8 cellular contexts compared by ENCODE assay signal in the genomic region with DNA sequence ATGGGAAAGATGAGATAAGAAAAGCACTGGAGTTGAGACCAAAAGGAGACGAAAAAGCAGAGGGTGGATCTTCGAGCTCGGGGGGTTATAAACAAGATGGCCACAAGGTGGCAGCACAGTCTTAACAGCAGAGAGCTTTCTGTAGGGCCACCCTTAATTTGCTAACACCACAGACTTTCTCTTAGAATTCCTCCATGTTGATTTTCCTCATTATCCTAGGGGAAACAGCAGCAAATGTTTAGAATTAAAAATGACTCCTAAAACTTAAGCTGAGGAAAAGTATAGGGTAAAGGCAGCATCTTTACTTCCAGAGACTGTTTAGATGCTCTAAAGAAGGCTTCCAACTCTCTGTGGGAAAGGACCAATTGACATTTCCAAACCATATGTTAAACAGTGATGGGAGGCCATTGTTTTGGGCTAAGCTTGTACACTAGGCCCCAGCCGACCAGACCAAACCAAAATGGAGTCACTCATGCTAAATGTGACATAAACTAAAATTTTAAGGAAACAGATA. TPM values are rescaled to one million over a fixed set of nuclear protein-coding genes. Genes with fewer than 3 reads are reported as not detected.
A peak's percentile ranks its signal among the peaks of the same experiment; 100 is the strongest.
DNase-seq lines count a peak whose midpoint lies in the region; ATAC-seq and TF ChIP-seq lines count a peak whose summit lies in the region.

No MANE protein-coding gene starts in this region.

- no peaks in the 10 kb centered on the region for H3K27me3 ChIP-seq in CD4-positive, CD25-positive, alpha-beta regulatory T cell (ENCODE audit: control insufficient read depth, insufficient read depth, low read length)
- H3K27me3 ChIP-seq in foreskin keratinocyte (peaks cover 2% of the 10 kb centered on the region), osteoblast (ENCODE audit: insufficient read depth, low read length) (no peaks in the 10 kb centered on the region), tibial artery (no peaks in the 10 kb centered on the region)

- no peak overlapping the region for H3K27ac ChIP-seq in CD4-positive, CD25-positive, alpha-beta regulatory T cell (ENCODE audit: insufficient read depth, low read length, poor library complexity, severe bottlenecking)
- H3K27ac ChIP-seq in RWPE1 (no peak overlapping the region), foreskin keratinocyte (no peak overlapping the region), osteoblast (ENCODE audit: low read depth, low read length) (no peak overlapping the region), tibial artery (no peak overlapping the region)

- no peaks in the 10 kb centered on the region for H3K36me3 ChIP-seq in CD4-positive, CD25-positive, alpha-beta regulatory T cell (ENCODE audit: control insufficient read depth, insufficient read depth, low read length)
- H3K36me3 ChIP-seq in osteoblast (ENCODE audit: insufficient read depth, low read length), result no peaks in the 10 kb centered on the region
- no peaks in the 10 kb centered on the region for H3K36me3 ChIP-seq in tibial artery

- peaks cover 14% of the 10 kb centered on the region for H3K4me1 ChIP-seq in CD4-positive, CD25-positive, alpha-beta regulatory T cell (ENCODE audit: control insufficient read depth, insufficient read depth, low read length, poor library complexity, severe bottlenecking)
- H3K4me1 ChIP-seq in foreskin keratinocyte (no peaks in the 10 kb centered on the region), osteoblast (ENCODE audit: insufficient read depth, low read length) (peaks cover 3% of the 10 kb centered on the region), tibial artery (peaks cover 0 to 3% (median 0%) of the 10 kb centered on the region in 4 donors)

- POLR2A ChIA-PET in RWPE1 (lab: Yijun Ruan, JAX; ENCODE audit: low non-redundant PET), result no interaction called here

- H3K4me3 ChIP-seq in CD4-positive, CD25-positive, alpha-beta regulatory T cell (ENCODE audit: low read depth, low read length), result no peak overlapping the region
- no peak overlapping the region for H3K4me3 ChIP-seq in osteoblast (ENCODE audit: insufficient read depth, low read length)
- no peak overlapping the region for H3K4me3 ChIP-seq in tibial artery

- H3K79me2 ChIP-seq in osteoblast (ENCODE audit: insufficient read depth, low read length), result no peaks in the 10 kb centered on the region

- intact Hi-C loops in tibial artery (cut with DNase I; ENCODE audit: low total_unique reads), result no loop called here

- H4K20me1 ChIP-seq in osteoblast (ENCODE audit: insufficient read depth, low read length), result no peaks in the 10 kb centered on the region

- no peak overlapping the region for H3K27ac Mint-ChIP-seq in CD4-positive, CD25-positive, alpha-beta regulatory T cell

- peak; percentile 70 to 84 for ATAC-seq in CD4-positive, CD25-positive, alpha-beta regulatory T cell (ENCODE audit: low read depth in 2 of 2)
- peak; percentile 68 for ATAC-seq in GM21360 (IDR thresholded peaks at IDR 0.05; ENCODE audit: unreplicated experiment)
- ATAC-seq in foreskin keratinocyte, result peak; percentile 67

- peak; percentile 90 for TF ChIP-seq CTCF in RWPE1 (conservative IDR thresholded peaks at IDR 0.05; ENCODE audit: low read depth)
- TF ChIP-seq CTCF in foreskin keratinocyte (conservative IDR thresholded peaks at IDR 0.05), result peak; percentile 94
- TF ChIP-seq CTCF in osteoblast (IDR thresholded peaks at IDR 0.05; ENCODE audit: extremely low read depth, low read depth, low read length), result peak; percentile 88
- peak; percentile 79 to 90 for TF ChIP-seq CTCF in tibial artery (IDR thresholded peaks at IDR 0.05)

- H3K4me2 ChIP-seq in osteoblast (ENCODE audit: insufficient read depth, low read length), result peak overlapping the region; percentile 30

- H2AFZ ChIP-seq in osteoblast (ENCODE audit: low read length), result peak overlapping the region; percentile 59

- H3K4me3 Mint-ChIP-seq in CD4-positive, CD25-positive, alpha-beta regulatory T cell, result no peak overlapping the region

- H3K4me1 Mint-ChIP-seq in CD4-positive, CD25-positive, alpha-beta regulatory T cell, result peaks cover 14 to 23% (median 20%) of the 10 kb centered on the region in 4 donors

- CTCF ChIA-PET in RWPE1 (lab: Yijun Ruan, JAX), result interaction anchor here (0.5 to 2.7 kb wide), 17 partner anchors 9 to 839 kb away, joined by 3 to 48 read pairs (median 3); no protein-coding TSS in a partner anchor

- no peaks in the 10 kb centered on the region for H3K9me3 ChIP-seq in CD4-positive, CD25-positive, alpha-beta regulatory T cell (ENCODE audit: control insufficient read depth in 2 of 2, low read length in 2 of 2)
- H3K9me3 ChIP-seq in osteoblast (ENCODE audit: low read depth, low read length), result no peaks in the 10 kb centered on the region
- no peaks in the 10 kb centered on the region for H3K9me3 ChIP-seq in tibial artery

- DNase-seq in CD4-positive, CD25-positive, alpha-beta regulatory T cell, result peak; percentile 54 to 78 (median 69)
- DNase-seq in M059J (ENCODE audit: low read depth), result peak; percentile 78
- peak; percentile 74 for DNase-seq in RWPE1 (ENCODE audit: low spot score)
- peak; percentile 56 for DNase-seq in activated T-helper 9 cell treated with anti-CD3 and anti-CD28 coated beads, Interleukin-2, amount 50 U/mL, for 16 hours (ENCODE audit: low read depth)
- DNase-seq in foreskin keratinocyte, result peak in 1 of 2 donors; percentile 62
- peak; percentile 87 for DNase-seq in osteoblast (ENCODE audit: insufficient read length, low spot score, missing footprints)
- peak; percentile 89 for DNase-seq in tibial artery

- H3K36me3 Mint-ChIP-seq in CD4-positive, CD25-positive, alpha-beta regulatory T cell, result no peaks in the 10 kb centered on the region

- H3K9me3 Mint-ChIP-seq in CD4-positive, CD25-positive, alpha-beta regulatory T cell, result no peaks in the 10 kb centered on the region

- H3K27me3 Mint-ChIP-seq in CD4-positive, CD25-positive, alpha-beta regulatory T cell, result peaks cover 10% of the 10 kb centered on the region

RNA-seq across cellular contexts. Expression of a gene that starts 2.5 kb away (rescaled TPM):
- not detected for total RNA-seq in CD4-positive, CD25-positive, alpha-beta regulatory T cell
- polyA plus RNA-seq in CD4-positive, CD25-positive, alpha-beta regulatory T cell, result not detected
- not detected in 2 replicates for total RNA-seq in M059J (2014; rRNA removed; shearing (Covaris generic))
- total RNA-seq in foreskin keratinocyte (not detected in 2 replicates), osteoblast (under 0.01 TPM in 1 of 2 replicates, not detected in the other)
- not detected in 2 replicates for polyA plus RNA-seq in foreskin keratinocyte

RNA-seq across cellular contexts. Expression of a gene that starts 20.0 kb away (rescaled TPM):
- total RNA-seq in CD4-positive, CD25-positive, alpha-beta regulatory T cell, result 76.3 TPM
- polyA plus RNA-seq in CD4-positive, CD25-positive, alpha-beta regulatory T cell, result 100 to 1,000 TPM; 347 to 541 (median 415) TPM
- 293 and 409 TPM in 2 replicates for total RNA-seq in M059J (2014; rRNA removed; shearing (Covaris generic))
- total RNA-seq in foreskin keratinocyte (187 and 212 TPM in 2 replicates), osteoblast (156 and 157 TPM in 2 replicates)
- 107 and 137 TPM in 2 replicates for polyA plus RNA-seq in foreskin keratinocyte
